10 cellular contexts compared by ENCODE assay signal in genomic region chr1:12405325-12406217, GRCh38.
DNase-seq lines count a peak whose midpoint lies in the region; ATAC-seq, FAIRE-seq and TF ChIP-seq lines count a peak whose summit lies in the region.
"Had no signal": no experiment of that assay in that cellular context is flagged by ENCODE, and none has a peak within 500 bp of the region (broad histone marks: within the 10 kb centered on the region; RNA-seq: fewer than 3 reads in every experiment).

No MANE protein-coding gene starts in this region.

- peaks cover 0 to 3% of the 10 kb centered on the region in 2 experiments; a peak in 1 of 4 replicates for H3K79me1 ChIP-seq in IMR-90 (ENCODE audit: low read depth in 1 of 2, low read length in 2 of 2)

- peak overlapping the region; percentile 12; the same call in 1 of the 2 replicates for H3K9ac ChIP-seq in IMR-90 (ENCODE audit: low read depth, low read length)
- no peak overlapping the region for H3K9ac ChIP-seq in stomach smooth muscle (ENCODE audit: low read length in 2 of 2)

- peak; percentile 7; the same call in 1 of the 2 replicates for ATAC-seq in IMR-90 (ENCODE audit: low read depth)
- ATAC-seq in HG02884 (IDR thresholded peaks at IDR 0.05; ENCODE audit: unreplicated experiment): no peak

- no peak overlapping the region for H2AK9ac ChIP-seq in IMR-90 (replicated peaks; ENCODE audit: low read depth, low read length, poor library complexity)

- no peak for TF ChIP-seq POLR2A in IMR-90 (IDR thresholded peaks at IDR 0.05; ENCODE audit: low read depth, low read length)

- TF ChIP-seq CTCF in IMR-90 (conservative IDR thresholded peaks at IDR 0.05; ENCODE audit: low read depth, low read length) (no peak; the same call in 1 of the 2 replicates), astrocyte of the cerebellum (IDR thresholded peaks at IDR 0.05; ENCODE audit: low read depth, low read length, missing control alignments) (peak; percentile 11)

- peak overlapping the region; percentile 80 for H2BK5ac ChIP-seq in IMR-90 (ENCODE audit: low read depth, low read length, poor library complexity, severe bottlenecking)

- H3K18ac ChIP-seq in IMR-90 (ENCODE audit: low read depth, low read length): peak overlapping the region; percentile 32

- H2AFZ ChIP-seq in IMR-90 (replicated peaks; ENCODE audit: low read length, poor library complexity): no peak overlapping the region

- H4K5ac ChIP-seq in IMR-90 (ENCODE audit: low read depth, low read length): peak overlapping the region; percentile 1; the same call in 1 of the 2 replicates

- in situ Hi-C loops in IMR-90 (cut with MboI; ENCODE audit: low sequenced_read_pairs) (loop anchor here (25.0 kb wide), 1 partner anchor 207 kb away; the partner anchor contains the start of gene DHRS3), astrocyte of the cerebellum (cut with HindIII; ENCODE audit: low sequenced_read_pairs) (no loop called here)

- peaks cover 19% of the 10 kb centered on the region for H3K36me3 ChIP-seq in IMR-90 (ENCODE audit: control insufficient read depth, insufficient read depth, low read length)
- H3K36me3 ChIP-seq in stomach smooth muscle (ENCODE audit: control insufficient read depth in 2 of 2, insufficient read depth in 2 of 2, low read length in 2 of 2): peaks cover 10 to 27% of the 10 kb centered on the region in 2 donors

- peak overlapping the region; percentile 25; the same call in 1 of the 2 replicates for H3K27ac ChIP-seq in IMR-90 (ENCODE audit: insufficient read depth, low read length)
- peak overlapping the region; percentile 37 for H3K27ac ChIP-seq in stomach smooth muscle (ENCODE audit: low read length)

- peak overlapping the region; percentile 61 for H4K91ac ChIP-seq in IMR-90 (ENCODE audit: insufficient read depth, low read depth, low read length)

- H3K14ac ChIP-seq in IMR-90 (replicated peaks; ENCODE audit: low read depth, low read length): peak overlapping the region; percentile 60

- H3K27me3 ChIP-seq in IMR-90 (ENCODE audit: control insufficient read depth, insufficient read depth, low read length): no peaks in the 10 kb centered on the region
- H3K27me3 ChIP-seq in stomach smooth muscle (ENCODE audit: control insufficient read depth in 1 of 2, insufficient read depth in 2 of 2, low read length in 2 of 2): no peaks in the 10 kb centered on the region

- H4K8ac ChIP-seq in IMR-90 (ENCODE audit: low read depth in 2 of 2, low read length in 2 of 2): peak overlapping the region in 1 of 2 experiments; percentile 24; a peak in 1 of 4 replicates

- POLR2A ChIA-PET in IMR-90 (lab: Charles Lee; ENCODE audit: unreplicated experiment): no interaction called here

- H3K4me1 ChIP-seq in IMR-90 (ENCODE audit: control insufficient read depth, insufficient read depth, low read length) (peaks cover 27% of the 10 kb centered on the region), stomach smooth muscle (ENCODE audit: control insufficient read depth, insufficient read depth, low read length) (peaks cover 38% of the 10 kb centered on the region)

- peak overlapping the region; percentile 85 for H2AK5ac ChIP-seq in IMR-90 (ENCODE audit: low read depth, low read length)

- peak overlapping the region; percentile 84 for H3K4ac ChIP-seq in IMR-90 (ENCODE audit: low read depth, low read length)

- H3K4me3 ChIP-seq in IMR-90 (ENCODE audit: insufficient read depth, low read depth, low read length) (no peak overlapping the region), astrocyte of the cerebellum (ENCODE audit: low read depth, low read length) (no peak overlapping the region), stomach smooth muscle (ENCODE audit: low read length in 2 of 2) (no peak overlapping the region)

- peak overlapping the region; percentile 92; the same call in 1 of the 2 replicates for H3K23ac ChIP-seq in IMR-90 (ENCODE audit: low read depth, low read length)

- H3K9me1 ChIP-seq in IMR-90 (ENCODE audit: insufficient read depth, low read length): peaks cover 11% of the 10 kb centered on the region

- no peak for FAIRE-seq in urothelium cell line (lab: Jason Lieb, UNC)

- peak overlapping the region; percentile 95 for H2BK120ac ChIP-seq in IMR-90 (ENCODE audit: low read depth, low read length)

- TF ChIP-seq RAD21 in IMR-90 (IDR thresholded peaks at IDR 0.05; ENCODE audit: low read length): 0 out of 2 replicates have a peak, but pooled peaks have one; percentile 7

- peak; percentile 36 for DNase-seq in IMR-90
- DNase-seq in astrocyte of the cerebellum (ENCODE audit: low read depth): no peak
- DNase-seq in iris pigment epithelial cell (ENCODE audit: low read depth): peak; percentile 74
- DNase-seq in urothelium cell line (ENCODE audit: low spot score): no peak
- no peak for DNase-seq in AML-193 (lab: John Stamatoyannopoulos, UW)
- DNase-seq: activated CD4-positive, alpha-beta T cell treated with anti-CD3 and anti-CD28 coated beads, Interleukin-2, amount 50 U/mL, for 1 hour; NCI-H446; posterior cingulate gyrus had no signal

- 0 out of 2 replicates have a peak overlapping the region, but pooled peaks have one; percentile 18 for H3K4me2 ChIP-seq in IMR-90 (ENCODE audit: low read depth, low read length)

- CTCF ChIA-PET in IMR-90 (lab: Yijun Ruan, JAX): interaction anchor here (0.5 to 1.0 kb wide), 2 partner anchors 22 to 73 kb away, joined by 4 to 5 read pairs; no protein-coding TSS in a partner anchor

- H3K56ac ChIP-seq in IMR-90 (ENCODE audit: extremely low read depth, insufficient read depth, low read length): peak overlapping the region; percentile 36; the same call in 1 of the 2 replicates

- no peaks in the 10 kb centered on the region for H3K9me3 ChIP-seq in IMR-90 (ENCODE audit: control insufficient read depth, insufficient read depth, low read length)
- no peaks in the 10 kb centered on the region for H3K9me3 ChIP-seq in stomach smooth muscle (ENCODE audit: control insufficient read depth in 2 of 2, low read length in 2 of 2)

- BruUV-seq in IMR-90 (replicated peaks; lab: Mats Ljungman, UMichigan): no TSS peak

- 42% methylated on average over 2 of the region's 9 CpGs; no CpG with 5 or more reads in 1 of the 2 experiments for WGBS in IMR-90 (ENCODE audit: extremely low coverage in 2 of 2, insufficient read length in 1 of 2), 2 experiments

- H2BK20ac ChIP-seq in IMR-90 (ENCODE audit: low read depth, low read length): peak overlapping the region; percentile 95

- intact Hi-C loops in IMR-90 (cut with micrococcal nuclease): loop anchor here (2.0 to 5.0 kb wide), 2 partner anchors 57 to 73 kb away; no protein-coding TSS in a partner anchor

- dilution Hi-C loops in IMR-90 (cut with HindIII; ENCODE audit: low sequenced_read_pairs, unreplicated experiment): no loop called here

- H4K20me1 ChIP-seq in IMR-90 (ENCODE audit: insufficient read depth, low read length): no peaks in the 10 kb centered on the region

- peak overlapping the region; percentile 75; the same call in 2 of the 3 replicates for H2BK15ac ChIP-seq in IMR-90 (ENCODE audit: low read depth, low read length)

TF ChIP-seq in IMR-90, 13 proteins besides CTCF, POLR2A, EP300 and RAD21:
- TF ChIP-seq MXI1 (IDR thresholded peaks at IDR 0.05; ENCODE audit: borderline replicate concordance, low read depth, low read length): no peak
- TF ChIP-seq CEBPB (IDR thresholded peaks at IDR 0.05; ENCODE audit: low read depth, low read length): 0 out of 2 replicates have a peak, but pooled peaks have one; percentile 3

Comparison
In these comparisons a context has a peak if more than half of its experiments do, and no peak if none do; other contexts are left out.
1. DNase-seq: peak in IMR-90 (single experiment) and iris pigment epithelial cell (single experiment); none in astrocyte of the cerebellum (single experiment), urothelium cell line (single experiment) and AML-193 (0 of 2).